Comparison of ENCODE assay signal across 13 cellular contexts in the genomic region with DNA sequence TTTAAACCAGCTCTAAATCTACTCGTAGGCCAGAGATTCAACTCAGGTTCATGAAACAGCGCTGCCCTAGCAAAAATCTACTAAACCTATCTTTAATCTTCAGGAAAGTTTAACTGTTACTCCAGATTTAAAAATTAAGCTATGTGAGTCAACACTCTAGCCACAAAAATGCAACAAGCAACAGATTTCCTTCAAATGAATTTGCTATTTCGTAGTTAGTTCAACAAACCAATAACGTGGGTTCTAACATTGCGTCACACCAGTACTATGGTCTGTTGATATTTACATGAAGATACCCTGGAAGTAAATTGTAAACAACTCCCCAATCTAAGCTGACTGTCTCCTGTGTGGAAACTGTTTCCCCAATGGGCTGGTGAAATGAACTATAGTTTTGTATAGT.
DNase-seq lines count a peak whose midpoint lies in the region; ATAC-seq, FAIRE-seq and TF ChIP-seq lines count a peak whose summit lies in the region.
"Had no signal": no experiment of that assay in that cellular context is flagged by ENCODE, and none has a peak within 500 bp of the region (broad histone marks: within the 10 kb centered on the region; RNA-seq: fewer than 3 reads in every experiment).

No MANE protein-coding gene starts in this region.

- no peaks in the 10 kb centered on the region for H3K79me2 ChIP-seq in astrocyte (ENCODE audit: insufficient read depth, low read length)
- H3K79me2 ChIP-seq: parathyroid adenoma had no signal

- TF ChIP-seq CTCF in AG04450 (IDR thresholded peaks at IDR 0.05; ENCODE audit: low read depth, low read length) (no peak), HFFc6 (IDR thresholded peaks at IDR 0.05) (no peak), astrocyte (IDR thresholded peaks at IDR 0.05; ENCODE audit: insufficient read depth, low read depth, low read length) (no peak), nephron progenitor cell (IDR thresholded peaks at IDR 0.05) (no peak)

- CTCF ChIA-PET in AG04450 (lab: Charles Lee): interaction anchor here (0.6 to 1.0 kb wide), 2 partner anchors 8 to 65 kb away, joined by 3 read pairs; no protein-coding TSS in a partner anchor

- H3K4me1 Mint-ChIP-seq in HFFc6 (ENCODE audit: low read depth): peaks cover 63% of the 10 kb centered on the region
- H3K4me1 Mint-ChIP-seq in astrocyte (ENCODE audit: low read depth, unreplicated experiment): peaks cover 56% of the 10 kb centered on the region
- H3K4me1 Mint-ChIP-seq in nephron progenitor cell: no peaks in the 10 kb centered on the region
- H3K4me1 Mint-ChIP-seq: activated CD8-positive, alpha-beta memory T cell treated with anti-CD3 and anti-CD28 coated beads, Interleukin-2, amount 10 ng/mL, durations not matched to agents 7 days and 5 days had no signal

- H3K27me3 Mint-ChIP-seq in HFFc6 (ENCODE audit: insufficient read depth) (peaks cover 2% of the 10 kb centered on the region; the same call in 1 of the 2 replicates), astrocyte (ENCODE audit: low read depth, unreplicated experiment) (no peaks in the 10 kb centered on the region), nephron progenitor cell (ENCODE audit: low read depth, poor library complexity) (no peaks in the 10 kb centered on the region)
- H3K27me3 Mint-ChIP-seq: activated CD8-positive, alpha-beta memory T cell treated with anti-CD3 and anti-CD28 coated beads, Interleukin-2, amount 10 ng/mL, durations not matched to agents 7 days and 5 days had no signal

- DNase-seq in AG04450 (ENCODE audit: low read depth, low spot score) (peak; percentile 58), HFFc6 (peak; percentile 60), astrocyte (ENCODE audit: low read depth) (peak; percentile 93), hepatic stellate cell (ENCODE audit: low spot score) (peak; percentile 21), NCI-H524 (lab: John Stamatoyannopoulos, UW) (no peak), nephron progenitor cell (no peak), globus pallidus (ENCODE audit: low spot score) (no peak)
- DNase-seq: activated CD8-positive, alpha-beta memory T cell treated with anti-CD3 and anti-CD28 coated beads, Interleukin-2, amount 10 ng/mL, durations not matched to agents 7 days and 5 days; activated naive CD4-positive, alpha-beta T cell treated with Interleukin-2 at 50 U/mL for 16 hours; NCI-H2107 had no signal

- no peak overlapping the region for H2AFZ ChIP-seq in astrocyte (ENCODE audit: low read depth, low read length)
- H2AFZ ChIP-seq: parathyroid adenoma had no signal

- H3K9me3 Mint-ChIP-seq in HFFc6: peaks cover 13% of the 10 kb centered on the region
- peaks cover 4% of the 10 kb centered on the region for H3K9me3 Mint-ChIP-seq in astrocyte (ENCODE audit: unreplicated experiment)
- peaks cover 4% of the 10 kb centered on the region for H3K9me3 Mint-ChIP-seq in nephron progenitor cell

- H3K9me3 ChIP-seq in AG04450 (ENCODE audit: control insufficient read depth, insufficient read depth, low read length) (no peaks in the 10 kb centered on the region; the same call in 1 of the 2 replicates), astrocyte (ENCODE audit: insufficient read depth, low read depth, low read length) (no peaks in the 10 kb centered on the region)

- peak; percentile 26 for FAIRE-seq in astrocyte (lab: Jason Lieb, UNC)

- ATAC-seq in GM19397 (IDR thresholded peaks at IDR 0.05; ENCODE audit: unreplicated experiment): no peak
- ATAC-seq: activated CD8-positive, alpha-beta memory T cell treated with anti-CD3 and anti-CD28 coated beads, Interleukin-2, amount 10 ng/mL, durations not matched to agents 7 days and 5 days had no signal

- H3K27me3 ChIP-seq in AG04450 (ENCODE audit: control insufficient read depth, insufficient read depth, low read length) (no peaks in the 10 kb centered on the region), astrocyte (ENCODE audit: insufficient read depth, low read length) (no peaks in the 10 kb centered on the region)
- H3K27me3 ChIP-seq: BLaER1 treated with 17β-estradiol and CSF1 and Interleukin-3, amounts not matched to agents 10 nM and 100 nM had no signal

- POLR2A ChIA-PET in AG04450 (lab: Yijun Ruan, JAX): no interaction called here

- H3K4me3 ChIP-seq in AG04450 (ENCODE audit: low read depth, low read length) (no peak overlapping the region), astrocyte (ENCODE audit: insufficient read depth, low read depth, low read length) (no peak overlapping the region)
- H3K4me3 ChIP-seq: BLaER1 treated with 17β-estradiol and CSF1 and Interleukin-3, amounts not matched to agents 10 nM and 100 nM had no signal

- H3K27ac Mint-ChIP-seq in HFFc6 (peak overlapping the region; percentile 75), astrocyte (ENCODE audit: unreplicated experiment) (no peak overlapping the region), nephron progenitor cell (no peak overlapping the region)
- H3K27ac Mint-ChIP-seq: activated CD8-positive, alpha-beta memory T cell treated with anti-CD3 and anti-CD28 coated beads, Interleukin-2, amount 10 ng/mL, durations not matched to agents 7 days and 5 days had no signal

- H3K4me1 ChIP-seq in astrocyte (ENCODE audit: insufficient read depth, low read length): peaks cover 43% of the 10 kb centered on the region

- peak overlapping the region; percentile 36 for H3K4me2 ChIP-seq in astrocyte (ENCODE audit: low read length)
- H3K4me2 ChIP-seq: BLaER1 treated with 17β-estradiol and CSF1 and Interleukin-3, amounts not matched to agents 10 nM and 100 nM had no signal

- H3K36me3 ChIP-seq in astrocyte (ENCODE audit: insufficient read depth, low read length): no peaks in the 10 kb centered on the region
- H3K36me3 ChIP-seq: BLaER1 treated with 17β-estradiol and CSF1 and Interleukin-3, amounts not matched to agents 10 nM and 100 nM had no signal

- H3K4me3 Mint-ChIP-seq in HFFc6 (peak overlapping the region; percentile 33; the same call in 1 of the 2 replicates), astrocyte (ENCODE audit: unreplicated experiment) (no peak overlapping the region), nephron progenitor cell (no peak overlapping the region)
- H3K4me3 Mint-ChIP-seq: activated CD8-positive, alpha-beta memory T cell treated with anti-CD3 and anti-CD28 coated beads, Interleukin-2, amount 10 ng/mL, durations not matched to agents 7 days and 5 days had no signal

- H4K20me1 ChIP-seq in astrocyte (ENCODE audit: insufficient read depth, low read length): no peaks in the 10 kb centered on the region
- H4K20me1 ChIP-seq: BLaER1 treated with 17β-estradiol and CSF1 and Interleukin-3, amounts not matched to agents 10 nM and 100 nM had no signal

- no peak overlapping the region for H3K9ac ChIP-seq in astrocyte (ENCODE audit: low read length)
- H3K9ac ChIP-seq: BLaER1 treated with 17β-estradiol and CSF1 and Interleukin-3, amounts not matched to agents 10 nM and 100 nM; parathyroid adenoma had no signal

- H3K36me3 Mint-ChIP-seq in HFFc6 (ENCODE audit: low read depth) (no peaks in the 10 kb centered on the region; the same call in 1 of the 2 replicates), astrocyte (ENCODE audit: low read depth, unreplicated experiment) (peaks cover 8% of the 10 kb centered on the region), nephron progenitor cell (ENCODE audit: low read depth) (peaks cover 40% of the 10 kb centered on the region)
- H3K36me3 Mint-ChIP-seq: activated CD8-positive, alpha-beta memory T cell treated with anti-CD3 and anti-CD28 coated beads, Interleukin-2, amount 10 ng/mL, durations not matched to agents 7 days and 5 days had no signal

- no peak overlapping the region for H3K27ac ChIP-seq in AG04450 (ENCODE audit: low read depth, low read length)
- peak overlapping the region; percentile 43 for H3K27ac ChIP-seq in astrocyte (ENCODE audit: low read depth, low read length)
- H3K27ac ChIP-seq: BLaER1 treated with 17β-estradiol and CSF1 and Interleukin-3, amounts not matched to agents 10 nM and 100 nM; parathyroid adenoma had no signal

Comparison
In these comparisons a context has a peak if more than half of its experiments do, and no peak if none do; other contexts are left out.
1. DNase-seq: peak in AG04450 (single experiment), HFFc6 (single experiment), astrocyte (single experiment) and hepatic stellate cell (single experiment); none in NCI-H524 (0 of 2), nephron progenitor cell (single experiment) and globus pallidus (single experiment).